In genomic region chr19:35673121-35673804, GRCh38 we compare ENCODE assay signal across 8 cellular contexts.
DNase-seq lines count a peak whose midpoint lies in the region; ATAC-seq and TF ChIP-seq lines count a peak whose summit lies in the region.

No MANE protein-coding gene starts in this region.

- H3K4me1 ChIP-seq in rectal smooth muscle tissue (ENCODE audit: control insufficient read depth, insufficient read depth, low read length), result no peaks in the 10 kb centered on the region
- peaks cover 0 to 7% (median 3%) of the 10 kb centered on the region in 4 donors for H3K4me1 ChIP-seq in tibial artery

- H3K27ac ChIP-seq in rectal smooth muscle tissue (ENCODE audit: low read depth, low read length), result no peak overlapping the region
- no peak overlapping the region for H3K27ac ChIP-seq in tibial artery

- H3K9me3 ChIP-seq in tibial artery, result no peaks in the 10 kb centered on the region

- H3K36me3 ChIP-seq in rectal smooth muscle tissue (ENCODE audit: control insufficient read depth, insufficient read depth, low read length) (no peaks in the 10 kb centered on the region), tibial artery (no peaks in the 10 kb centered on the region)

- DNase-seq in ELF-1 (ENCODE audit: low read depth, low spot score) (peak; percentile 79), NCI-H2227 (lab: John Stamatoyannopoulos, UW; ENCODE audit: unreplicated experiment) (peak; percentile 98), foreskin fibroblast (peak; percentile 59 to 73), tibial artery (no peak)
- peak; percentile 70 to 77 for DNase-seq in activated T-cell treated with anti-CD3 and anti-CD28 coated beads, Interleukin-2, amount 50 U/mL, for 48 hours

- H3K4me3 ChIP-seq in foreskin fibroblast (ENCODE audit: low read depth in 1 of 2, low read length in 2 of 2), result peak overlapping the region; percentile 47 to 51
- peak overlapping the region; percentile 28 for H3K4me3 ChIP-seq in rectal smooth muscle tissue (ENCODE audit: low read length)
- H3K4me3 ChIP-seq in tibial artery, result peak overlapping the region in 1 of 2 donors; percentile 20

- ATAC-seq in GM18502 (IDR thresholded peaks at IDR 0.05; ENCODE audit: poor library complexity, unreplicated experiment) (no peak), HG02885 (IDR thresholded peaks at IDR 0.05; ENCODE audit: poor library complexity, unreplicated experiment) (no peak)

- intact Hi-C loops in tibial artery (cut with DNase I; ENCODE audit: low total_unique reads), result no loop called here

- no peak for TF ChIP-seq CTCF in foreskin fibroblast (IDR thresholded peaks at IDR 0.05; ENCODE audit: low read depth, low read length)
- no peak for TF ChIP-seq CTCF in tibial artery (IDR thresholded peaks at IDR 0.05)

- H3K27me3 ChIP-seq in rectal smooth muscle tissue (ENCODE audit: control insufficient read depth, insufficient read depth, low read length) (peaks cover 11% of the 10 kb centered on the region), tibial artery (peaks cover 0 to 47% of the 10 kb centered on the region in 2 donors)

- no peak overlapping the region for H3K9ac ChIP-seq in rectal smooth muscle tissue (ENCODE audit: low read length)

Comparison
In these comparisons a context has a peak if more than half of its experiments do, and no peak if none do; other contexts are left out.
1. DNase-seq: peak in ELF-1 (single experiment), NCI-H2227 (single experiment), activated T-cell treated with anti-CD3 and anti-CD28 coated beads, Interleukin-2, amount 50 U/mL, for 48 hours (2 of 2) and foreskin fibroblast (2 of 2); none in tibial artery (0 of 2).